ENCODE assay signal across 22 cellular contexts in the genomic region with DNA sequence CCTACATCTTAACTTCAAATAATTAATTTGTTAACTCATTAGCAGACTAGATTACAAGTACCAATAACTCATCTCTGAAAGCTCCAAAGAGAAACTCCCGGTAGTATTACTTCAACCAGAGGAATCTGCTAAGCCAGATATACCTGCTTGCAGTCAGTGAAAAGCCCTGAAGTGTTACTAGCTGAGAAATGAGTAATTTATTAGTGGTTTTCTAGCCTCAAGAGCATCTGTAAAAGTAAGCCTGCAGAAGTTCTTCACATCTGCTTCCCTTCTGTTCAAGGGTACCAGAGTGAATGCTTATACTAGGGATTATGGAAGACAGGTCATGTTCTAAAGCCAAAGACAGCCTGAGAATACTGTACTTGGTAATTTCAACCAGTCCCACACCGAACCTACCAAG. TPM values are rescaled to one million over a fixed set of nuclear protein-coding genes. Genes with fewer than 3 reads are reported as not detected.
"Had no signal": no experiment of that assay in that cellular context is flagged by ENCODE, and none has a peak within 500 bp of the region (broad histone marks: within the 10 kb centered on the region; RNA-seq: fewer than 3 reads in every experiment).

No MANE protein-coding gene starts in this region.

- H3K27me3 ChIP-seq: esophagus muscularis mucosa, stomach had no signal

- H3K4me3 ChIP-seq: esophagus muscularis mucosa, left ventricle myocardium inferior, lower lobe of right lung, stomach had no signal

- H3K4me1 ChIP-seq: left ventricle myocardium inferior, lower lobe of right lung, stomach had no signal

- DNase-seq: effector CD4-positive, alpha-beta T cell; foreskin fibroblast; immature natural killer cell; left cardiac atrium; left ventricle myocardium inferior; lower lobe of right lung; natural killer cell; right cardiac atrium; small intestine; stimulated activated CD4-positive, alpha-beta T cell treated with anti-CD3 and anti-CD28 coated beads, Interleukin-12 subunit alpha, Interleukin-12 subunit beta, amount 100 ng/mL, for 4 hours; stimulated activated naive CD4-positive, alpha-beta T cell; stomach; substantia nigra; trophoblast cell had no signal

- H3K27ac ChIP-seq: epithelial cell of prostate, esophagus muscularis mucosa, left ventricle myocardium inferior, lower lobe of right lung, stomach had no signal

- FAIRE-seq: colon, endometrium, keratinocyte, small intestine had no signal

- H3K9me3 ChIP-seq: esophagus muscularis mucosa, left ventricle myocardium inferior, lower lobe of right lung, stomach had no signal

- H3K36me3 ChIP-seq: esophagus muscularis mucosa, left ventricle myocardium inferior, lower lobe of right lung, stomach had no signal

- ATAC-seq: left cardiac atrium, lower lobe of right lung, natural killer cell, right cardiac atrium had no signal

RNA-seq across cellular contexts. Expression of a gene that starts 34.7 kb away (rescaled TPM):
- total RNA-seq: left cardiac atrium, left ventricle myocardium inferior, mucosa of gallbladder, myocyte, natural killer cell, posterior vena cava, right cardiac atrium had no signal
